In genomic region chr22:46328797-46329196, GRCh38 we compare ENCODE assay signal across 25 cellular contexts. TPM values are rescaled to one million over a fixed set of nuclear protein-coding genes. Genes with fewer than 3 reads are reported as not detected.
A peak's percentile ranks its signal among the peaks of the same experiment; 100 is the strongest.
DNase-seq lines count a peak whose midpoint lies in the region; ATAC-seq, FAIRE-seq and TF ChIP-seq lines count a peak whose summit lies in the region.
"Had no signal": no experiment of that assay in that cellular context is flagged by ENCODE, and none has a peak within 500 bp of the region (broad histone marks: within the 10 kb centered on the region; RNA-seq: fewer than 3 reads in every experiment).

No MANE protein-coding gene starts in this region.

- H3K36me3 Mint-ChIP-seq in chondrocyte (ENCODE audit: low read depth), result no peaks in the 10 kb centered on the region
- H3K36me3 Mint-ChIP-seq: CD8-positive, alpha-beta memory T cell had no signal

- no peaks in the 10 kb centered on the region for H3K4me1 Mint-ChIP-seq in chondrocyte (ENCODE audit: low read depth)
- H3K4me1 Mint-ChIP-seq: CD14-positive monocyte; CD8-positive, alpha-beta memory T cell had no signal

- no peaks in the 10 kb centered on the region for H3K27me3 Mint-ChIP-seq in chondrocyte (ENCODE audit: low read depth)
- H3K27me3 Mint-ChIP-seq: CD4-positive, alpha-beta T cell; CD8-positive, alpha-beta memory T cell had no signal

- TF ChIP-seq CTCF in chondrocyte (IDR thresholded peaks at IDR 0.05) (no peak), kidney (IDR thresholded peaks at IDR 0.05; ENCODE audit: borderline replicate concordance, extremely low read depth, insufficient read depth) (no peak)

- H3K36me3 ChIP-seq in kidney (ENCODE audit: control insufficient read depth in 1 of 2, insufficient read depth in 2 of 2, low read length in 2 of 2), result no peaks in the 10 kb centered on the region

- no peak overlapping the region for H3K9ac ChIP-seq in kidney (ENCODE audit: low read length in 2 of 2)
- H3K9ac ChIP-seq: GM23248 had no signal

- no peaks in the 10 kb centered on the region for H3K9me3 ChIP-seq in kidney (ENCODE audit: control insufficient read depth in 1 of 2, low read length in 2 of 2)
- H3K9me3 ChIP-seq: A549; BE2C; BLaER1 treated with 17β-estradiol and CSF1 and Interleukin-3, amounts not matched to agents 10 nM and 100 nM had no signal

- no peak for ATAC-seq in GM18909 (IDR thresholded peaks at IDR 0.05; ENCODE audit: poor library complexity, unreplicated experiment)
- no peak for ATAC-seq in GM21423 (IDR thresholded peaks at IDR 0.05; ENCODE audit: unreplicated experiment)
- ATAC-seq in GM19452 (IDR thresholded peaks at IDR 0.05; ENCODE audit: unreplicated experiment), result no peak
- ATAC-seq: A549, GM12878 had no signal

- no peaks in the 10 kb centered on the region for H3K4me1 ChIP-seq in kidney (ENCODE audit: control insufficient read depth in 1 of 2, insufficient read depth in 1 of 2, low read depth in 1 of 2, low read length in 2 of 2)
- H3K4me1 ChIP-seq: A549; BE2C; BLaER1 treated with 17β-estradiol and CSF1 and Interleukin-3, amounts not matched to agents 10 nM and 100 nM had no signal

- FAIRE-seq in kidney (lab: Jason Lieb, UNC), result no peak
- FAIRE-seq: A549, D721Med, GM12878, H1 had no signal

- H3K27ac ChIP-seq in kidney (ENCODE audit: low read depth in 2 of 2, low read length in 2 of 2), result no peak overlapping the region
- H3K27ac ChIP-seq: A549; BLaER1 treated with 17β-estradiol and CSF1 and Interleukin-3, amounts not matched to agents 10 nM and 100 nM; GM23248 had no signal

- no peak overlapping the region for H3K4me3 ChIP-seq in kidney (ENCODE audit: low read length in 2 of 2)
- H3K4me3 ChIP-seq: A549; BLaER1 treated with 17β-estradiol and CSF1 and Interleukin-3, amounts not matched to agents 10 nM and 100 nM; GM12878; GM23248 had no signal

- no peak overlapping the region for H3K27ac Mint-ChIP-seq in chondrocyte (ENCODE audit: unreplicated experiment)
- H3K27ac Mint-ChIP-seq: CD4-positive, alpha-beta T cell had no signal

- no peak overlapping the region for H3K4me3 Mint-ChIP-seq in chondrocyte (ENCODE audit: unreplicated experiment)
- H3K4me3 Mint-ChIP-seq: CD14-positive monocyte; CD4-positive, alpha-beta T cell; CD8-positive, alpha-beta memory T cell had no signal

- DNase-seq in chondrocyte (ENCODE audit: low spot score) (peak; percentile 72), kidney (peak; percentile 52), posterior vena cava (ENCODE audit: low spot score) (peak; percentile 70)
- DNase-seq: 8988T; ACHN; AML-193; BE2C; CD4-positive, alpha-beta T cell; DMS 273 treated with DMSO at 0.1 percent for 48 hours; DMS79; EL; GDM1; GM23248; H7; HCEC 1CT had no signal

- H3K9me3 Mint-ChIP-seq in chondrocyte (ENCODE audit: low read depth), result no peaks in the 10 kb centered on the region
- H3K9me3 Mint-ChIP-seq: CD14-positive monocyte; CD4-positive, alpha-beta T cell; CD8-positive, alpha-beta memory T cell had no signal

- intact Hi-C loops in kidney (cut with DNase I) (no loop called here), posterior vena cava (cut with DNase I) (no loop called here)

RNA-seq across cellular contexts. Expression of gene TRMU, which starts 6.7 kb away (rescaled TPM):
- total RNA-seq in chondrocyte (26.5 to 39.2 TPM (median 27.3 TPM) in 3 replicates), kidney (40.5 TPM), posterior vena cava (10 to 100 TPM; 21.2 to 27.2 TPM)
- 41.1 TPM for polyA plus RNA-seq in kidney (ENCODE audit: insufficient read depth, low read depth, low replicate concordance)

RNA-seq across cellular contexts. Expression of gene GTSE1, which starts 32.1 kb away (rescaled TPM):
- total RNA-seq in chondrocyte (7.2 to 8.2 TPM (median 7.3 TPM) in 3 replicates), kidney (0.94 TPM), posterior vena cava (under 1 TPM; 0.19 to 0.48 TPM)
- 0.41 TPM for polyA plus RNA-seq in kidney (ENCODE audit: insufficient read depth, low read depth, low replicate concordance)
- polyA plus RNA-seq: CD14-positive monocyte had no signal
